Comparison of ENCODE assay signal across 8 cellular contexts in the genomic region with DNA sequence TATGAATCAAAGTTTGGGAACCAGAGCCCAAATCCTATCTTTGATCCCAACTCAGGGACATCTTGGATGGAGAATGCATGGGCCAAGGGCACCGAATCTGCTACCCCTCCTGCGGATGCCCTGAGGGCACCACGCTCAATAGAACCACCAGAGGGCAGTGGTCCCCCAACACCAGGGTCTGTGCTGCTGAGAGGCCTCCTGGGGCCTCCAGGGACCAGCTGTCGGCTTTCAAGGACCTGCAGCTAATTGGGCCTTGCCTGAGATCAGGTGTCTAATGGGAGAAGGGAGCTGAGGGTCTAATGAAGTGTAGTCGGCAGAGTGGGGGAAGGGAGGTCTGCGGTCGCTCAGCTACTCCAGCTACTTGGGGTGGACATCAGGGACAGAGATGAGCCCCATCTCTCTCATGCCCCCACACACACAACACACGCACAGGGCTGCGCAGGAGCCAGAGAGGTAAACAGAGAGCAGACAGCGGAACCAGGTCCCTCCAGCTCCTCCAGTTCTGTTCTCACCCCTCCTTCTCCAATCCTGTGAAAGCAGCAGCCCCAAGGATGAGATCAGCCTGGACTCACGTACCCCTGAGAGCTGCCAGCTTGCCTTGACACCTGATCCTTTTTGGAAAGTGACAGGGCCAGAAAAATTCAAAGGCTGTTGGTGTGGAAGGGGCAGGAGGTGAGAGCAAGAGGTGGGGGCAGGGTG. TPM values are rescaled to one million over a fixed set of nuclear protein-coding genes. Genes with fewer than 3 reads are reported as not detected.
DNase-seq lines count a peak whose midpoint lies in the region; ATAC-seq lines count a peak whose summit lies in the region.

No MANE protein-coding gene starts in this region.

- in situ Hi-C loops in G401 (cut with HindIII; ENCODE audit: low sequenced_read_pairs) = no loop called here

- no peaks in the 10 kb centered on the region for H3K27me3 Mint-ChIP-seq in central memory CD8-positive, alpha-beta T cell

- H3K27ac Mint-ChIP-seq in central memory CD8-positive, alpha-beta T cell (ENCODE audit: low read depth) = peak overlapping the region; percentile 91

- DNase-seq in G401 (ENCODE audit: low spot score) = peak; percentile 29
- DNase-seq in NCI-H226 = peak; percentile 23
- DNase-seq in activated CD4-positive, alpha-beta T cell treated with anti-CD3 and anti-CD28 coated beads for 1 hour = peak; percentile 68
- peak; percentile 64 to 67 for DNase-seq in central memory CD8-positive, alpha-beta T cell (ENCODE audit: low spot score in 2 of 2)
- peak; percentile 59 for DNase-seq in kidney tubule cell (ENCODE audit: low spot score)
- peak; percentile 77 for DNase-seq in stimulated activated CD4-positive, alpha-beta T cell treated with anti-CD3 and anti-CD28 coated beads, Interleukin-4, amount 100 ng/mL, for 1 hour

- no peak overlapping the region for H3K4me3 Mint-ChIP-seq in central memory CD8-positive, alpha-beta T cell

- H3K4me1 Mint-ChIP-seq in central memory CD8-positive, alpha-beta T cell = peaks cover 12% of the 10 kb centered on the region

- peaks cover 24% of the 10 kb centered on the region for H3K36me3 Mint-ChIP-seq in central memory CD8-positive, alpha-beta T cell (ENCODE audit: insufficient read depth)

- H3K9me3 Mint-ChIP-seq in central memory CD8-positive, alpha-beta T cell = no peaks in the 10 kb centered on the region

- peak; percentile 70 for ATAC-seq in HG03095 (IDR thresholded peaks at IDR 0.05; ENCODE audit: unreplicated experiment)
- ATAC-seq in central memory CD8-positive, alpha-beta T cell (replicated peaks; ENCODE audit: extremely low read depth, poor library complexity, severe bottlenecking) = peak; percentile 97
- ATAC-seq in HG03439 (IDR thresholded peaks at IDR 0.05; ENCODE audit: unreplicated experiment) = no peak

RNA-seq across cellular contexts. Expression of gene PPP1R15B, which starts 34.9 kb away (rescaled TPM):
- total RNA-seq in G401 (2014; rRNA removed; shearing (Covaris generic)) = 16.4 and 30.7 TPM in 2 replicates

RNA-seq across cellular contexts. Expression of gene PIK3C2B, which starts 48.0 kb away (rescaled TPM):
- total RNA-seq in G401 (2014; rRNA removed; shearing (Covaris generic)) = 22.1 and 23.6 TPM in 2 replicates

Comparison
In these comparisons a context has a peak if more than half of its experiments do, and no peak if none do; other contexts are left out.
1. DNase-seq: peak in every context shown above with its lines; median percentile 77 in stimulated activated CD4-positive, alpha-beta T cell treated with anti-CD3 and anti-CD28 coated beads, Interleukin-4, amount 100 ng/mL, for 1 hour; 68 in activated CD4-positive, alpha-beta T cell treated with anti-CD3 and anti-CD28 coated beads for 1 hour; 66 in central memory CD8-positive, alpha-beta T cell; 59 in kidney tubule cell; 29 in G401; 23 in NCI-H226.